8 cellular contexts compared by ENCODE assay signal in the genomic region with DNA sequence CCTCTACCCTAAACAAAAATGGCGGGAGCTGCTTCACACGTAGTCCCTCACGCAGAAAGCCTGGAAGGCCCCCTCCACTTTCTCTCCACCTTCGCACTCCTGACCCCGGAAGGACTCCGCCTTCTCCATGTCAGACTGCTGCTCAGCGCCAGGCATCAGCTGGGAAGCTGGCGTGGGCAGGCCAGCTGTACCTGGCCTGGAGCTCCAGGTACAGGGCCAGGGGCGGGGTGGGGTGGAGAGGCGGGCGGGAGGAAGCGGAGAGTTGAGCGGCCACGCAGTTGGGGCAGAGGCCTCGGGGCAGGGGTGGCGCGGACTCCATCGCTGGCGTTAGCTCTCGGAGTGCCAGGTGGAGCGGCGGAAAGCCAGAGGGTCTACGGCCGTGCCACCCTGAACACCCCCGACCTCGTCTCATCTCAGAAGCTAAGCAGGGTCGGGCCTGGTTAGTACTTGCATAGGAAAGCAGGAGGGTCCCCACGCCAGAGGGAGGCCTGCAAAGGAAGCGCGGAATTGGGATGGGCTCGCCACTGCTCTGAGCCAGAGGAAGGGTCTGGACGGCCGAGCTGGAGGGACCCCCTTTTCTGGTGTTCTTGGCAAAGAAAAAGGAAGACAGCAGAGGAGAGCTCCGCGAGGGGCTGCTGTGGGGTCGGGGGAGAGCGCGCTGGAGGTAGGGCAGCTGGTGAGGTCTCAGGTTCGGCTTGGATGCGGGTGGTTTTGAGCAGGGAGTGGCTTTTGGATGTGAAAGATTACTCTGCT.
DNase-seq lines count a peak whose midpoint lies in the region; TF ChIP-seq lines count a peak whose summit lies in the region.

A gene with protein sequence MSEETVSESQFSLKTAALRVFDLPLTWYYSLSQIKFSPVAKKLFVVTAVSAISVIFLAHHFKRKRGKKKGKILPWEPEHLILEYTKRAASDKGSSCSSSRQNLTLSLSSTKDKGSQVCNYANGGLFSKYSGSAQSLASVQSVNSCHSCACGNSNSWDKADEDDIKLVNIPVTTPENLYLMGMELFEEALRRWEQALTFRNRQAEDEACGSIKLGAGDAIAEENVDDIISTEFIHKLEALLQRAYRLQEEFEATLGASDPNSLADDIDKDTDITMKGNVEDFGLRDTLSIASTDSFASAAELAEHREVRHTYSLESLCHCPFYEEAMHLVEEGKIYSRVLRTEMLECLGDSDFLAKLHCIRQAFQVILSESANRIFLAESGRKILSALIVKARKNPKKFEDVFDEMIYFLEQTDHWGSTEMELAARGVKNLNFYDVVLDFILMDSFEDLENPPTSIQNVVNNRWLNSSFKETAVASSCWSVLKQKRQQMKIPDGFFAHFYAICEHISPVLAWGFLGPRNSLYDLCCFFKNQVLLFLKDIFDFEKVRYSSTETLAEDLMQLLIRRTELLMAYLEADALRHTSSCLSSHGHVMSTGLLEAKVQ (plus strand): TSS at position 121 of the 753 bp plus-strand sequence. CDS start 3,604 bp downstream, outside the sequence.

- H3K9me3 ChIP-seq in effector memory CD4-positive, alpha-beta T cell (ENCODE audit: control insufficient read depth, low read length), result no peaks in the 10 kb centered on the region

- peaks cover 2% of the 10 kb centered on the region for H3K4me1 ChIP-seq in effector memory CD4-positive, alpha-beta T cell (ENCODE audit: control insufficient read depth, insufficient read depth, low read length, poor library complexity, severe bottlenecking)

- no peak for TF ChIP-seq CTCF in GM20000 (IDR thresholded peaks at IDR 0.05; ENCODE audit: extremely low read depth, missing control alignments)

- peak; percentile 97 for DNase-seq in COLO668 (lab: John Stamatoyannopoulos, UW; ENCODE audit: unreplicated experiment)
- DNase-seq in GM20000 (ENCODE audit: low spot score), result peak; percentile 85
- DNase-seq in HS-5 (ENCODE audit: low read depth), result peak; percentile 71
- peak; percentile 14 for DNase-seq in NK-92 (lab: John Stamatoyannopoulos, UW; ENCODE audit: unreplicated experiment)
- peak; percentile 70 to 75 for DNase-seq in activated CD8-positive, alpha-beta memory T cell treated with anti-CD3 and anti-CD28 coated beads for 1 hour (ENCODE audit: extremely low read depth in 1 of 2, low read depth in 1 of 2)
- peak; percentile 73 to 83 (median 81) for DNase-seq in effector memory CD4-positive, alpha-beta T cell
- peak; percentile 97 for DNase-seq in medulla oblongata (ENCODE audit: extremely low spot score)
- DNase-seq in stimulated activated CD4-positive, alpha-beta T cell treated with anti-CD3 and anti-CD28 coated beads, TNF-alpha, amount 100 ng/mL, for 48 hours (ENCODE audit: low read depth in 3 of 3), result peak; percentile 77 to 82 (median 77)

- peak within 1 kb of the TSS; percentile 87 for H3K4me3 ChIP-seq in effector memory CD4-positive, alpha-beta T cell (ENCODE audit: insufficient read depth, low read depth, low read length, poor library complexity, severe bottlenecking)

- peak within 1 kb of the TSS; percentile 76 for H3K27ac ChIP-seq in effector memory CD4-positive, alpha-beta T cell (ENCODE audit: insufficient read depth, low read length, poor library complexity, severe bottlenecking)

- H3K27me3 ChIP-seq in effector memory CD4-positive, alpha-beta T cell (replicated peaks; ENCODE audit: control insufficient read depth, insufficient read depth, low read length, poor library complexity, severe bottlenecking), result no peaks in the 10 kb centered on the region

- peaks cover 11% of the 10 kb centered on the region for H3K36me3 ChIP-seq in effector memory CD4-positive, alpha-beta T cell (ENCODE audit: control insufficient read depth, insufficient read depth, low read length)

Comparison
In these comparisons a context has a peak if more than half of its experiments do, and no peak if none do; other contexts are left out.
1. Peak in every context shown above with its lines: DNase-seq, H3K4me3 ChIP-seq and H3K27ac ChIP-seq.
2. DNase-seq: peak in every context shown above with its lines; median percentile 97 in COLO668; 97 in medulla oblongata; 85 in GM20000; 81 in effector memory CD4-positive, alpha-beta T cell; 77 in stimulated activated CD4-positive, alpha-beta T cell treated with anti-CD3 and anti-CD28 coated beads, TNF-alpha, amount 100 ng/mL, for 48 hours; 72 in activated CD8-positive, alpha-beta memory T cell treated with anti-CD3 and anti-CD28 coated beads for 1 hour; 71 in HS-5; 14 in NK-92.